9 cellular contexts compared by ENCODE assay signal in genomic region chr13:109704771-109705628, GRCh38.
DNase-seq lines count a peak whose midpoint lies in the region.
"Had no signal": no experiment of that assay in that cellular context is flagged by ENCODE, and none has a peak within 500 bp of the region (broad histone marks: within the 10 kb centered on the region; RNA-seq: fewer than 3 reads in every experiment).

No MANE protein-coding gene starts in this region.

- peak overlapping the region; percentile 43 for H4K8ac ChIP-seq in neuronal stem cell (ENCODE audit: low read depth, low read length)

- H2BK5ac ChIP-seq in neuronal stem cell (ENCODE audit: low read length), result no peak overlapping the region

- peaks cover 0 to 9% of the 10 kb centered on the region in 2 donors for H3K4me1 ChIP-seq in neuronal stem cell (ENCODE audit: control insufficient read depth in 2 of 2, insufficient read depth in 1 of 2, low read depth in 1 of 2, low read length in 2 of 2)

- H3K4ac ChIP-seq in neuronal stem cell (ENCODE audit: low read length), result no peak overlapping the region

- H2BK12ac ChIP-seq in neuronal stem cell (ENCODE audit: low read length), result no peak overlapping the region

- H3K4me3 ChIP-seq in neuronal stem cell (ENCODE audit: low read length in 2 of 2), result no peak overlapping the region
- H3K4me3 ChIP-seq: thyroid gland had no signal

- H4K91ac ChIP-seq in neuronal stem cell (ENCODE audit: low read depth, low read length, poor library complexity), result peak overlapping the region; percentile 22

- H3K79me1 ChIP-seq in neuronal stem cell (ENCODE audit: low read depth, low read length), result peaks cover 2% of the 10 kb centered on the region

- no peaks in the 10 kb centered on the region for H3K27me3 ChIP-seq in neuronal stem cell (ENCODE audit: control insufficient read depth in 3 of 3, insufficient read depth in 3 of 3, low read depth in 1 of 3, low read length in 3 of 3)
- H3K27me3 ChIP-seq: thyroid gland had no signal

- H3K27ac ChIP-seq in epithelial cell of prostate, result peak overlapping the region; percentile 82
- H3K27ac ChIP-seq in neuronal stem cell (replicated peaks; ENCODE audit: low read length), result no peak overlapping the region
- H3K27ac ChIP-seq: thyroid gland had no signal

- no peak overlapping the region for H2AK5ac ChIP-seq in neuronal stem cell (ENCODE audit: low read depth, low read length)

- H3K4me2 ChIP-seq in neuronal stem cell (ENCODE audit: insufficient read depth, low read length, poor library complexity, severe bottlenecking), result no peak overlapping the region

- H3K9me3 ChIP-seq in neuronal stem cell (replicated peaks in 1 of 2; ENCODE audit: control insufficient read depth in 2 of 2, insufficient read depth in 1 of 2, low read depth in 1 of 2, low read length in 2 of 2), result peaks cover 0 to 5% of the 10 kb centered on the region in 2 donors
- H3K9me3 ChIP-seq: thyroid gland had no signal

- H3K23ac ChIP-seq in neuronal stem cell (ENCODE audit: low read depth, low read length, poor library complexity), result no peak overlapping the region

- no peaks in the 10 kb centered on the region for H3K36me3 ChIP-seq in neuronal stem cell (replicated peaks in 1 of 2; ENCODE audit: control insufficient read depth in 2 of 2, insufficient read depth in 2 of 2, low read length in 2 of 2)
- H3K36me3 ChIP-seq: thyroid gland had no signal

- H3K9ac ChIP-seq in neuronal stem cell (ENCODE audit: low read depth, low read length, poor library complexity), result no peak overlapping the region

- H3K14ac ChIP-seq in neuronal stem cell (ENCODE audit: low read length), result no peak overlapping the region

- no CpG with 5 or more reads among the region's 22 CpGs for WGBS in neuronal stem cell (ENCODE audit: extremely low coverage in 2 of 2, insufficient read length in 2 of 2, insufficient replicate concordance in 1 of 2), 2 donors

- DNase-seq in DMS53 treated with DMSO at 0.1 percent for 48 hours (lab: John Stamatoyannopoulos, UW; ENCODE audit: unreplicated experiment) (peak; percentile 56), NCI-H526 treated with DMSO at 0.1 percent for 48 hours (lab: John Stamatoyannopoulos, UW) (peak; percentile 17), epithelial cell of prostate (ENCODE audit: low read depth, low spot score) (peak; percentile 16), neuronal stem cell (ENCODE audit: low spot score) (no peak), middle frontal gyrus (ENCODE audit: extremely low spot score, low spot score) (no peak), AG20443 (ENCODE audit: low spot score) (no peak)
- DNase-seq in stimulated activated CD4-positive, alpha-beta T cell treated with anti-CD3 and anti-CD28 coated beads, Interleukin-2, amount 100 ng/mL, for 24 hours, result no peak
- DNase-seq in stimulated activated CD4-positive, alpha-beta T cell treated with anti-CD3 and anti-CD28 coated beads, Interleukin-4, amount 100 ng/mL, for 4 hours, result no peak

- no peak overlapping the region for H2BK120ac ChIP-seq in neuronal stem cell (ENCODE audit: low read depth, low read length)

- no peak overlapping the region for H2BK15ac ChIP-seq in neuronal stem cell (ENCODE audit: low read length)

- H2AFZ ChIP-seq in neuronal stem cell (ENCODE audit: low read length), result no peak overlapping the region

- H3K18ac ChIP-seq in neuronal stem cell (ENCODE audit: low read length), result peak overlapping the region; percentile 57

Comparison
In these comparisons a context has a peak if more than half of its experiments do, and no peak if none do; other contexts are left out.
1. DNase-seq: peak in DMS53 treated with DMSO at 0.1 percent for 48 hours (single experiment), NCI-H526 treated with DMSO at 0.1 percent for 48 hours (single experiment) and epithelial cell of prostate (single experiment); none in neuronal stem cell (single experiment), middle frontal gyrus (single experiment), stimulated activated CD4-positive, alpha-beta T cell treated with anti-CD3 and anti-CD28 coated beads, Interleukin-2, amount 100 ng/mL, for 24 hours (0 of 2), AG20443 (single experiment) and stimulated activated CD4-positive, alpha-beta T cell treated with anti-CD3 and anti-CD28 coated beads, Interleukin-4, amount 100 ng/mL, for 4 hours (0 of 2).